1 cellular context compared by ENCODE assay signal in genomic region chr11:96389604-96390402, GRCh38.
TF ChIP-seq lines count a peak whose summit lies in the region.

Gene CCDC82 (minus strand): TSS chr11:96389912. CDS start chr11:96384747, 5,165 bp downstream.
Gene JRKL (plus strand): TSS chr11:96390013. CDS start chr11:96390650, 637 bp downstream.

TF ChIP-seq in HepG2, 621 proteins besides CTCF, POLR2A, EP300 and RAD21 (continued from another document and continues in another):
- TF ChIP-seq IKZF1 (IDR thresholded peaks at IDR 0.05) (no peak), TAF1 (CRISPR knock-in tag; IDR thresholded peaks at IDR 0.05) (peak; percentile 52; the same call in 1 of the 2 replicates), CHD4 (IDR thresholded peaks at IDR 0.05; ENCODE audit: borderline replicate concordance, low read length) (no peak), ZNF577 (CRISPR knock-in tag; IDR thresholded peaks at IDR 0.05; ENCODE audit: borderline replicate concordance, low read depth) (no peak), RBFOX2 (IDR thresholded peaks at IDR 0.05; ENCODE audit: low read depth, low read length) (peak; percentile 92), DDIT3 (CRISPR knock-in tag; IDR thresholded peaks at IDR 0.05) (no peak), HMGA1 (CRISPR knock-in tag; conservative IDR thresholded peaks at IDR 0.05) (no peak), FOXK2 (IDR thresholded peaks at IDR 0.05) (no peak), ZNF34 (CRISPR knock-in tag; IDR thresholded peaks at IDR 0.05; ENCODE audit: borderline replicate concordance) (no peak), ZNF781 (CRISPR knock-in tag; IDR thresholded peaks at IDR 0.05; ENCODE audit: borderline replicate concordance, not compliant biosample characterization) (no peak), MED13 (CRISPR knock-in tag; IDR thresholded peaks at IDR 0.05) (0 out of 2 replicates have a peak, but pooled peaks have one; percentile 41), MXI1 (IDR thresholded peaks at IDR 0.05; ENCODE audit: borderline replicate concordance, low read depth, low read length) (peak; percentile 76; the same call in 1 of the 3 replicates), MEIS2 (CRISPR knock-in tag; IDR thresholded peaks at IDR 0.05) (no peak), ZNF800 (CRISPR knock-in tag; IDR thresholded peaks at IDR 0.05) (no peak; the same call in 1 of the 2 replicates), HDAC2 (CRISPR knock-in tag; IDR thresholded peaks at IDR 0.05) (no peak; the same call in 1 of the 2 replicates), CENPBD1 (CRISPR knock-in tag; IDR thresholded peaks at IDR 0.05; ENCODE audit: borderline replicate concordance, low read depth) (no peak), CBX2 (IDR thresholded peaks at IDR 0.05; ENCODE audit: low read depth, low read length) (no peak), CBX2 (CRISPR knock-in tag; IDR thresholded peaks at IDR 0.05; ENCODE audit: low read depth) (no peak), ELF3 (CRISPR knock-in tag; IDR thresholded peaks at IDR 0.05) (peak; percentile 68), KLF9 (CRISPR knock-in tag; IDR thresholded peaks at IDR 0.05; ENCODE audit: low read depth) (0 out of 2 replicates have a peak, but pooled peaks have one; percentile 38), MAFF (IDR thresholded peaks at IDR 0.05; ENCODE audit: low read depth, low read length) (no peak), ZNF484 (CRISPR knock-in tag; IDR thresholded peaks at IDR 0.05; ENCODE audit: borderline replicate concordance, low read depth) (no peak; the same call in 1 of the 2 replicates), HNRNPK (IDR thresholded peaks at IDR 0.05; ENCODE audit: low read depth, low read length, poor library complexity, severe bottlenecking) (peak; percentile 95), TBP (CRISPR knock-in tag; IDR thresholded peaks at IDR 0.05) (no peak), ZBTB21 (CRISPR knock-in tag; IDR thresholded peaks at IDR 0.05) (0 out of 2 replicates have a peak, but pooled peaks have one; percentile 9), ZFY (CRISPR knock-in tag; IDR thresholded peaks at IDR 0.05) (peak; percentile 88), BHLHE40 (IDR thresholded peaks at IDR 0.05; ENCODE audit: low read length) (no peak), PITX1 (CRISPR knock-in tag; IDR thresholded peaks at IDR 0.05) (0 out of 2 replicates have a peak, but pooled peaks have one; percentile 29), PAWR (CRISPR knock-in tag; IDR thresholded peaks at IDR 0.05; ENCODE audit: borderline replicate concordance) (no peak), ZBTB7B (CRISPR knock-in tag; IDR thresholded peaks at IDR 0.05) (peak; percentile 52; the same call in 1 of the 2 replicates), SALL1 (CRISPR knock-in tag; IDR thresholded peaks at IDR 0.05) (peak; percentile 82), TCF7L2 (IDR thresholded peaks at IDR 0.05; ENCODE audit: low read depth, low read length) (no peak), EZH2 (conservative IDR thresholded peaks at IDR 0.05; ENCODE audit: low read depth, low read length) (no peak), NR2F2 (IDR thresholded peaks at IDR 0.05; ENCODE audit: borderline replicate concordance, low read depth) (no peak), MEF2D (CRISPR knock-in tag; IDR thresholded peaks at IDR 0.05) (peak; percentile 60; the same call in 1 of the 2 replicates), PAX8 (CRISPR knock-in tag; IDR thresholded peaks at IDR 0.05; ENCODE audit: borderline replicate concordance) (no peak), TFDP2 (CRISPR knock-in tag; IDR thresholded peaks at IDR 0.05) (peak; percentile 73; the same call in 1 of the 2 replicates), NFATC3 (CRISPR knock-in tag; IDR thresholded peaks at IDR 0.05) (no peak), SP4 (CRISPR knock-in tag; IDR thresholded peaks at IDR 0.05) (peak; percentile 98), ZNF33B (CRISPR knock-in tag; IDR thresholded peaks at IDR 0.05) (peak; percentile 74; the same call in 1 of the 2 replicates), FLYWCH1 (CRISPR knock-in tag; IDR thresholded peaks at IDR 0.05) (no peak), ZNF773 (CRISPR knock-in tag; IDR thresholded peaks at IDR 0.05; ENCODE audit: borderline replicate concordance) (no peak; the same call in 1 of the 2 replicates), THRA (CRISPR knock-in tag; IDR thresholded peaks at IDR 0.05; ENCODE audit: borderline replicate concordance) (0 out of 2 replicates have a peak, but pooled peaks have one; percentile 25), ATF1 (CRISPR knock-in tag; IDR thresholded peaks at IDR 0.05) (no peak), TMF1 (CRISPR knock-in tag; IDR thresholded peaks at IDR 0.05; ENCODE audit: low read depth) (peak; percentile 57; the same call in 1 of the 2 replicates), ZC3H13 (CRISPR knock-in tag; IDR thresholded peaks at IDR 0.05) (peak; percentile 86; the same call in 1 of the 2 replicates)
- TF ChIP-seq, protein P1, sequence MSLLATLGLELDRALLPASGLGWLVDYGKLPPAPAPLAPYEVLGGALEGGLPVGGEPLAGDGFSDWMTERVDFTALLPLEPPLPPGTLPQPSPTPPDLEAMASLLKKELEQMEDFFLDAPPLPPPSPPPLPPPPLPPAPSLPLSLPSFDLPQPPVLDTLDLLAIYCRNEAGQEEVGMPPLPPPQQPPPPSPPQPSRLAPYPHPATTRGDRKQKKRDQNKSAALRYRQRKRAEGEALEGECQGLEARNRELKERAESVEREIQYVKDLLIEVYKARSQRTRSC (CRISPR knock-in tag; IDR thresholded peaks at IDR 0.05; ENCODE audit: low read depth): no peak
- TF ChIP-seq, protein P2, sequence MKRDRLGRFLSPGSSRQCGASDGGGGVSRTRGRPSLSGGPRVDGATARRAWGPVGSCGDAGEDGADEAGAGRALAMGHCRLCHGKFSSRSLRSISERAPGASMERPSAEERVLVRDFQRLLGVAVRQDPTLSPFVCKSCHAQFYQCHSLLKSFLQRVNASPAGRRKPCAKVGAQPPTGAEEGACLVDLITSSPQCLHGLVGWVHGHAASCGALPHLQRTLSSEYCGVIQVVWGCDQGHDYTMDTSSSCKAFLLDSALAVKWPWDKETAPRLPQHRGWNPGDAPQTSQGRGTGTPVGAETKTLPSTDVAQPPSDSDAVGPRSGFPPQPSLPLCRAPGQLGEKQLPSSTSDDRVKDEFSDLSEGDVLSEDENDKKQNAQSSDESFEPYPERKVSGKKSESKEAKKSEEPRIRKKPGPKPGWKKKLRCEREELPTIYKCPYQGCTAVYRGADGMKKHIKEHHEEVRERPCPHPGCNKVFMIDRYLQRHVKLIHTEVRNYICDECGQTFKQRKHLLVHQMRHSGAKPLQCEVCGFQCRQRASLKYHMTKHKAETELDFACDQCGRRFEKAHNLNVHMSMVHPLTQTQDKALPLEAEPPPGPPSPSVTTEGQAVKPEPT (CRISPR knock-in tag; IDR thresholded peaks at IDR 0.05; ENCODE audit: low read depth): peak; percentile 63; the same call in 1 of the 2 replicates
- TF ChIP-seq, protein P3, sequence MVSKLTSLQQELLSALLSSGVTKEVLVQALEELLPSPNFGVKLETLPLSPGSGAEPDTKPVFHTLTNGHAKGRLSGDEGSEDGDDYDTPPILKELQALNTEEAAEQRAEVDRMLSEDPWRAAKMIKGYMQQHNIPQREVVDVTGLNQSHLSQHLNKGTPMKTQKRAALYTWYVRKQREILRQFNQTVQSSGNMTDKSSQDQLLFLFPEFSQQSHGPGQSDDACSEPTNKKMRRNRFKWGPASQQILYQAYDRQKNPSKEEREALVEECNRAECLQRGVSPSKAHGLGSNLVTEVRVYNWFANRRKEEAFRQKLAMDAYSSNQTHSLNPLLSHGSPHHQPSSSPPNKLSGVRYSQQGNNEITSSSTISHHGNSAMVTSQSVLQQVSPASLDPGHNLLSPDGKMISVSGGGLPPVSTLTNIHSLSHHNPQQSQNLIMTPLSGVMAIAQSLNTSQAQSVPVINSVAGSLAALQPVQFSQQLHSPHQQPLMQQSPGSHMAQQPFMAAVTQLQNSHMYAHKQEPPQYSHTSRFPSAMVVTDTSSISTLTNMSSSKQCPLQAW (CRISPR knock-in tag; IDR thresholded peaks at IDR 0.05): peak; percentile 96
- TF ChIP-seq, protein P4, sequence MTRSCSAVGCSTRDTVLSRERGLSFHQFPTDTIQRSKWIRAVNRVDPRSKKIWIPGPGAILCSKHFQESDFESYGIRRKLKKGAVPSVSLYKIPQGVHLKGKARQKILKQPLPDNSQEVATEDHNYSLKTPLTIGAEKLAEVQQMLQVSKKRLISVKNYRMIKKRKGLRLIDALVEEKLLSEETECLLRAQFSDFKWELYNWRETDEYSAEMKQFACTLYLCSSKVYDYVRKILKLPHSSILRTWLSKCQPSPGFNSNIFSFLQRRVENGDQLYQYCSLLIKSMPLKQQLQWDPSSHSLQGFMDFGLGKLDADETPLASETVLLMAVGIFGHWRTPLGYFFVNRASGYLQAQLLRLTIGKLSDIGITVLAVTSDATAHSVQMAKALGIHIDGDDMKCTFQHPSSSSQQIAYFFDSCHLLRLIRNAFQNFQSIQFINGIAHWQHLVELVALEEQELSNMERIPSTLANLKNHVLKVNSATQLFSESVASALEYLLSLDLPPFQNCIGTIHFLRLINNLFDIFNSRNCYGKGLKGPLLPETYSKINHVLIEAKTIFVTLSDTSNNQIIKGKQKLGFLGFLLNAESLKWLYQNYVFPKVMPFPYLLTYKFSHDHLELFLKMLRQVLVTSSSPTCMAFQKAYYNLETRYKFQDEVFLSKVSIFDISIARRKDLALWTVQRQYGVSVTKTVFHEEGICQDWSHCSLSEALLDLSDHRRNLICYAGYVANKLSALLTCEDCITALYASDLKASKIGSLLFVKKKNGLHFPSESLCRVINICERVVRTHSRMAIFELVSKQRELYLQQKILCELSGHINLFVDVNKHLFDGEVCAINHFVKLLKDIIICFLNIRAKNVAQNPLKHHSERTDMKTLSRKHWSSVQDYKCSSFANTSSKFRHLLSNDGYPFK (CRISPR knock-in tag; IDR thresholded peaks at IDR 0.05; ENCODE audit: borderline replicate concordance): peak; percentile 91; the same call in 1 of the 2 replicates
- TF ChIP-seq, protein P5, sequence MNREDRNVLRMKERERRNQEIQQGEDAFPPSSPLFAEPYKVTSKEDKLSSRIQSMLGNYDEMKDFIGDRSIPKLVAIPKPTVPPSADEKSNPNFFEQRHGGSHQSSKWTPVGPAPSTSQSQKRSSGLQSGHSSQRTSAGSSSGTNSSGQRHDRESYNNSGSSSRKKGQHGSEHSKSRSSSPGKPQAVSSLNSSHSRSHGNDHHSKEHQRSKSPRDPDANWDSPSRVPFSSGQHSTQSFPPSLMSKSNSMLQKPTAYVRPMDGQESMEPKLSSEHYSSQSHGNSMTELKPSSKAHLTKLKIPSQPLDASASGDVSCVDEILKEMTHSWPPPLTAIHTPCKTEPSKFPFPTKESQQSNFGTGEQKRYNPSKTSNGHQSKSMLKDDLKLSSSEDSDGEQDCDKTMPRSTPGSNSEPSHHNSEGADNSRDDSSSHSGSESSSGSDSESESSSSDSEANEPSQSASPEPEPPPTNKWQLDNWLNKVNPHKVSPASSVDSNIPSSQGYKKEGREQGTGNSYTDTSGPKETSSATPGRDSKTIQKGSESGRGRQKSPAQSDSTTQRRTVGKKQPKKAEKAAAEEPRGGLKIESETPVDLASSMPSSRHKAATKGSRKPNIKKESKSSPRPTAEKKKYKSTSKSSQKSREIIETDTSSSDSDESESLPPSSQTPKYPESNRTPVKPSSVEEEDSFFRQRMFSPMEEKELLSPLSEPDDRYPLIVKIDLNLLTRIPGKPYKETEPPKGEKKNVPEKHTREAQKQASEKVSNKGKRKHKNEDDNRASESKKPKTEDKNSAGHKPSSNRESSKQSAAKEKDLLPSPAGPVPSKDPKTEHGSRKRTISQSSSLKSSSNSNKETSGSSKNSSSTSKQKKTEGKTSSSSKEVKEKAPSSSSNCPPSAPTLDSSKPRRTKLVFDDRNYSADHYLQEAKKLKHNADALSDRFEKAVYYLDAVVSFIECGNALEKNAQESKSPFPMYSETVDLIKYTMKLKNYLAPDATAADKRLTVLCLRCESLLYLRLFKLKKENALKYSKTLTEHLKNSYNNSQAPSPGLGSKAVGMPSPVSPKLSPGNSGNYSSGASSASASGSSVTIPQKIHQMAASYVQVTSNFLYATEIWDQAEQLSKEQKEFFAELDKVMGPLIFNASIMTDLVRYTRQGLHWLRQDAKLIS (CRISPR knock-in tag; IDR thresholded peaks at IDR 0.05): no peak
